In genomic region chr11:65776710-65777141, GRCh38 we compare ENCODE assay signal across 23 cellular contexts. TPM values are rescaled to one million over a fixed set of nuclear protein-coding genes. Genes with fewer than 3 reads are reported as not detected.
DNase-seq lines count a peak whose midpoint lies in the region; ATAC-seq, FAIRE-seq and TF ChIP-seq lines count a peak whose summit lies in the region.
"Had no signal": no experiment of that assay in that cellular context is flagged by ENCODE, and none has a peak within 500 bp of the region (broad histone marks: within the 10 kb centered on the region; RNA-seq: fewer than 3 reads in every experiment).

No MANE protein-coding gene starts in this region.

- no peak overlapping the region for H3K27ac Mint-ChIP-seq in activated CD8-positive, alpha-beta memory T cell treated with anti-CD3 and anti-CD28 coated beads, Interleukin-2, amount 10 ng/mL, durations not matched to agents 7 days and 5 days
- no peak overlapping the region for H3K27ac Mint-ChIP-seq in astrocyte (ENCODE audit: unreplicated experiment)
- H3K27ac Mint-ChIP-seq in glutamatergic neuron (ENCODE audit: unreplicated experiment): no peak overlapping the region
- H3K27ac Mint-ChIP-seq: activated CD4-positive, alpha-beta T cell treated with anti-CD3 and anti-CD28 coated beads, Interleukin-2, amount 10 ng/mL, durations not matched to agents 7 days and 5 days; GM23338 had no signal

- H3K4me1 ChIP-seq in astrocyte (ENCODE audit: insufficient read depth, low read length): peaks cover 6% of the 10 kb centered on the region
- peaks cover 71% of the 10 kb centered on the region for H3K4me1 ChIP-seq in mononuclear cell (ENCODE audit: insufficient read depth, low read length)
- H3K4me1 ChIP-seq in subcutaneous abdominal adipose tissue (ENCODE audit: control insufficient read depth in 5 of 5, insufficient read depth in 5 of 5, low read length in 5 of 5): peaks cover 7 to 57% (median 48%) of the 10 kb centered on the region in 5 donors

- H3K36me3 Mint-ChIP-seq in activated CD8-positive, alpha-beta memory T cell treated with anti-CD3 and anti-CD28 coated beads, Interleukin-2, amount 10 ng/mL, durations not matched to agents 7 days and 5 days: peaks cover 9% of the 10 kb centered on the region
- peaks cover 15% of the 10 kb centered on the region for H3K36me3 Mint-ChIP-seq in astrocyte (ENCODE audit: low read depth, unreplicated experiment)
- H3K36me3 Mint-ChIP-seq in glutamatergic neuron (ENCODE audit: unreplicated experiment): peaks cover 4% of the 10 kb centered on the region

- H3K9me3 Mint-ChIP-seq in activated CD8-positive, alpha-beta memory T cell treated with anti-CD3 and anti-CD28 coated beads, Interleukin-2, amount 10 ng/mL, durations not matched to agents 7 days and 5 days (ENCODE audit: low read depth): no peaks in the 10 kb centered on the region
- H3K9me3 Mint-ChIP-seq in astrocyte (ENCODE audit: unreplicated experiment) (no peaks in the 10 kb centered on the region), glutamatergic neuron (ENCODE audit: unreplicated experiment) (peaks cover 2% of the 10 kb centered on the region)
- H3K9me3 Mint-ChIP-seq: activated CD4-positive, alpha-beta T cell treated with anti-CD3 and anti-CD28 coated beads, Interleukin-2, amount 10 ng/mL, durations not matched to agents 7 days and 5 days; CD8-positive, alpha-beta memory T cell; GM23338 had no signal

- H3K36me3 ChIP-seq in astrocyte (ENCODE audit: insufficient read depth, low read length) (no peaks in the 10 kb centered on the region), subcutaneous abdominal adipose tissue (ENCODE audit: control insufficient read depth in 5 of 5, insufficient read depth in 5 of 5, low read length in 5 of 5) (peaks cover 0 to 26% (median 22%) of the 10 kb centered on the region in 5 donors)

- no peak overlapping the region for H3K4me2 ChIP-seq in astrocyte (ENCODE audit: low read length)
- H3K4me2 ChIP-seq: GM23338 had no signal

- peak; percentile 43 for DNase-seq in activated CD8-positive, alpha-beta memory T cell treated with anti-CD3 and anti-CD28 coated beads for 24 hours
- no peak for DNase-seq in activated CD8-positive, alpha-beta memory T cell treated with anti-CD3 and anti-CD28 coated beads, Interleukin-2, amount 10 ng/mL, durations not matched to agents 7 days and 5 days
- no peak for DNase-seq in astrocyte (ENCODE audit: low read depth)
- no peak for DNase-seq in glutamatergic neuron
- DNase-seq in stimulated activated CD4-positive, alpha-beta T cell treated with anti-CD3 and anti-CD28 coated beads, Interleukin-4, amount 100 ng/mL, for 1 hour: no peak
- no peak for DNase-seq in DMS53 treated with DMSO at 0.1 percent for 48 hours (lab: John Stamatoyannopoulos, UW; ENCODE audit: unreplicated experiment)
- DNase-seq: activated CD4-positive, alpha-beta T cell treated with anti-CD3 and anti-CD28 coated beads, Interleukin-2, amount 10 ng/mL, durations not matched to agents 7 days and 5 days; CD8-positive, alpha-beta memory T cell; EL; heart left ventricle; NCI-H187 treated with DMSO at 0.1 percent for 48 hours; NCI-H524 treated with DMSO at 0.1 percent for 48 hours had no signal

- H4K20me1 ChIP-seq in astrocyte (ENCODE audit: insufficient read depth, low read length): peaks cover 45% of the 10 kb centered on the region

- H3K9me3 ChIP-seq in astrocyte (ENCODE audit: insufficient read depth, low read depth, low read length) (no peaks in the 10 kb centered on the region), mononuclear cell (ENCODE audit: low read depth, low read length) (no peaks in the 10 kb centered on the region), subcutaneous abdominal adipose tissue (ENCODE audit: control insufficient read depth in 5 of 5, low read length in 5 of 5) (no peaks in the 10 kb centered on the region)
- H3K9me3 ChIP-seq: ascending aorta, colonic mucosa, heart left ventricle, Peyer's patch, testis had no signal

- H3K27me3 Mint-ChIP-seq in activated CD8-positive, alpha-beta memory T cell treated with anti-CD3 and anti-CD28 coated beads, Interleukin-2, amount 10 ng/mL, durations not matched to agents 7 days and 5 days: no peaks in the 10 kb centered on the region
- H3K27me3 Mint-ChIP-seq in astrocyte (ENCODE audit: low read depth, unreplicated experiment) (no peaks in the 10 kb centered on the region), glutamatergic neuron (ENCODE audit: unreplicated experiment) (peaks cover 4% of the 10 kb centered on the region)
- H3K27me3 Mint-ChIP-seq: activated CD4-positive, alpha-beta T cell treated with anti-CD3 and anti-CD28 coated beads, Interleukin-2, amount 10 ng/mL, durations not matched to agents 7 days and 5 days; CD8-positive, alpha-beta memory T cell had no signal

- H3K4me3 ChIP-seq in astrocyte (ENCODE audit: insufficient read depth, low read depth, low read length): no peak overlapping the region
- H3K4me3 ChIP-seq in mononuclear cell (ENCODE audit: low read length): peak overlapping the region; percentile 19
- no peak overlapping the region for H3K4me3 ChIP-seq in subcutaneous abdominal adipose tissue (ENCODE audit: low read depth in 1 of 5, low read length in 5 of 5)
- H3K4me3 ChIP-seq: ascending aorta, colonic mucosa, GM23338, heart left ventricle, Peyer's patch, testis had no signal

- no peak overlapping the region for H3K4me3 Mint-ChIP-seq in activated CD8-positive, alpha-beta memory T cell treated with anti-CD3 and anti-CD28 coated beads, Interleukin-2, amount 10 ng/mL, durations not matched to agents 7 days and 5 days
- peak overlapping the region; percentile 27 for H3K4me3 Mint-ChIP-seq in astrocyte (ENCODE audit: unreplicated experiment)
- no peak overlapping the region for H3K4me3 Mint-ChIP-seq in glutamatergic neuron (ENCODE audit: unreplicated experiment)
- H3K4me3 Mint-ChIP-seq: activated CD4-positive, alpha-beta T cell treated with anti-CD3 and anti-CD28 coated beads, Interleukin-2, amount 10 ng/mL, durations not matched to agents 7 days and 5 days; GM23338 had no signal

- peaks cover 16% of the 10 kb centered on the region for H3K4me1 Mint-ChIP-seq in activated CD8-positive, alpha-beta memory T cell treated with anti-CD3 and anti-CD28 coated beads, Interleukin-2, amount 10 ng/mL, durations not matched to agents 7 days and 5 days
- H3K4me1 Mint-ChIP-seq in astrocyte (ENCODE audit: low read depth, unreplicated experiment): peaks cover 7% of the 10 kb centered on the region
- H3K4me1 Mint-ChIP-seq in glutamatergic neuron (ENCODE audit: low read depth, unreplicated experiment): no peaks in the 10 kb centered on the region
- H3K4me1 Mint-ChIP-seq: GM23338 had no signal

- no peak overlapping the region for H3K27ac ChIP-seq in astrocyte (ENCODE audit: low read depth, low read length)
- peak overlapping the region; percentile 78 for H3K27ac ChIP-seq in subcutaneous abdominal adipose tissue (ENCODE audit: low read depth, low read length)
- H3K27ac ChIP-seq: ascending aorta, colonic mucosa, testis had no signal

- CTCF ChIA-PET in activated CD8-positive, alpha-beta memory T cell treated with anti-CD3 and anti-CD28 coated beads, Interleukin-2, amount 10 ng/mL, durations not matched to agents 7 days and 5 days (lab: Charles Lee): interaction anchor here (0.6 to 8.0 kb wide), 12 partner anchors 9 to 246 kb away, joined by 3 to 128 read pairs (median 3); partner anchors contain the start of gene KAT5

- no peak for ATAC-seq in activated CD8-positive, alpha-beta memory T cell treated with anti-CD3 and anti-CD28 coated beads, Interleukin-2, amount 10 ng/mL, durations not matched to agents 7 days and 5 days
- ATAC-seq: GM23338, heart left ventricle, SK-N-SH treated with all-trans-retinoic acid at 6 μM for 48 hours had no signal

- H3K79me2 ChIP-seq in astrocyte (ENCODE audit: insufficient read depth, low read length): peaks cover 18% of the 10 kb centered on the region

- TF ChIP-seq CTCF in astrocyte (IDR thresholded peaks at IDR 0.05; ENCODE audit: insufficient read depth, low read depth, low read length): no peak
- no peak for TF ChIP-seq CTCF in glutamatergic neuron (IDR thresholded peaks at IDR 0.05; ENCODE audit: partially characterized antibody, unreplicated experiment)

- FAIRE-seq in astrocyte (lab: Jason Lieb, UNC): no peak
- FAIRE-seq: A204.1 had no signal

- H3K27me3 ChIP-seq in astrocyte (ENCODE audit: insufficient read depth, low read length) (no peaks in the 10 kb centered on the region), mononuclear cell (ENCODE audit: insufficient read depth, low read length) (no peaks in the 10 kb centered on the region), subcutaneous abdominal adipose tissue (ENCODE audit: control insufficient read depth in 5 of 5, insufficient read depth in 4 of 5, low read length in 5 of 5) (no peaks in the 10 kb centered on the region)
- H3K27me3 ChIP-seq: ascending aorta, colonic mucosa, heart left ventricle, Peyer's patch, testis had no signal

- H2AFZ ChIP-seq in astrocyte (ENCODE audit: low read depth, low read length): no peak overlapping the region
- H2AFZ ChIP-seq: GM23338 had no signal

- H3K9ac ChIP-seq in astrocyte (ENCODE audit: low read length): no peak overlapping the region
- H3K9ac ChIP-seq in subcutaneous abdominal adipose tissue (ENCODE audit: low read length in 5 of 5): peak overlapping the region in 2 of 5 donors; percentile 37 to 50

RNA-seq across cellular contexts. Expression of gene AP5B1, which starts 4.0 kb away (rescaled TPM):
- total RNA-seq in activated CD8-positive, alpha-beta memory T cell treated with anti-CD3 and anti-CD28 coated beads, Interleukin-2, amount 10 ng/mL, durations not matched to agents 7 days and 5 days: 10 to 100 TPM; 25.0 to 25.8 TPM
- total RNA-seq in astrocyte: 10.4 and 10.9 TPM in 2 replicates
- 26.7 TPM for total RNA-seq in mononuclear cell
- total RNA-seq in glutamatergic neuron (ENCODE audit: unreplicated experiment): 13.2 TPM

RNA-seq across cellular contexts. Expression of gene OVOL1, which starts 10.1 kb away (rescaled TPM):
- not detected for total RNA-seq in activated CD8-positive, alpha-beta memory T cell treated with anti-CD3 and anti-CD28 coated beads, Interleukin-2, amount 10 ng/mL, durations not matched to agents 7 days and 5 days
- total RNA-seq in astrocyte (0.22 and 1.0 TPM in 2 replicates), mononuclear cell (not detected), glutamatergic neuron (ENCODE audit: unreplicated experiment) (not detected)
- total RNA-seq: activated CD4-positive, alpha-beta T cell treated with anti-CD3 and anti-CD28 coated beads, Interleukin-2, amount 10 ng/mL, durations not matched to agents 7 days and 5 days; ascending aorta; CD8-positive, alpha-beta memory T cell; heart left ventricle; HT1080; M059J had no signal

RNA-seq across cellular contexts. Expression of gene RNASEH2C, which starts 56.1 kb away (rescaled TPM):
- total RNA-seq in activated CD8-positive, alpha-beta memory T cell treated with anti-CD3 and anti-CD28 coated beads, Interleukin-2, amount 10 ng/mL, durations not matched to agents 7 days and 5 days: 100 to 1,000 TPM in 1 of 2 experiments, 10 to 100 TPM in 1; 90.5 to 109 TPM
- total RNA-seq in astrocyte (24.7 and 25.0 TPM in 2 replicates), mononuclear cell (26.4 TPM), glutamatergic neuron (ENCODE audit: unreplicated experiment) (42.9 TPM)

RNA-seq across cellular contexts. Expression of gene SNX32, which starts 57.0 kb away (rescaled TPM):
- total RNA-seq in activated CD8-positive, alpha-beta memory T cell treated with anti-CD3 and anti-CD28 coated beads, Interleukin-2, amount 10 ng/mL, durations not matched to agents 7 days and 5 days: 1 to 10 TPM; 1.7 to 2.4 TPM
- total RNA-seq in astrocyte (1.2 and 1.5 TPM in 2 replicates), mononuclear cell (not detected), glutamatergic neuron (ENCODE audit: unreplicated experiment) (14.7 TPM)
- total RNA-seq: ascending aorta, HT1080, M059J had no signal
